21 cellular contexts compared by ENCODE assay signal in genomic region chr9:71254592-71255277, GRCh38.
"Had no signal": no experiment of that assay in that cellular context is flagged by ENCODE, and none has a peak within 500 bp of the region (broad histone marks: within the 10 kb centered on the region; RNA-seq: fewer than 3 reads in every experiment).

No MANE protein-coding gene starts in this region.

- H3K27ac ChIP-seq: KMS-11, RWPE1 had no signal

- H3K27me3 Mint-ChIP-seq: IgD-negative memory B cell had no signal

- ATAC-seq: K562, Panc1, PC-3 had no signal

- H3K27ac Mint-ChIP-seq: IgD-negative memory B cell had no signal

- H3K36me3 Mint-ChIP-seq: IgD-negative memory B cell had no signal

- H3K4me1 Mint-ChIP-seq: IgD-negative memory B cell had no signal

- DNase-seq: Kasumi-1; MM.1S; NCI-H1436 treated with DMSO at 0.1 percent for 48 hours; NCI-H1694; NCI-H187 treated with DMSO at 0.1 percent for 48 hours; NCI-H2029 treated with DMSO at 0.1 percent for 48 hours; NCI-H2171; NCI-H226; NCI-H446; NCI-H510A; NCI-H524 treated with DMSO at 0.1 percent for 48 hours; NCI-H774; NK-92 treated with Interleukin-12 subunit alpha and Interleukin-12 subunit beta, amount 100 ng/mL, for 24 hours; PC-3; SHP77; SK-N-SH had no signal

- H3K9me3 ChIP-seq: SK-N-SH had no signal

- H3K4me3 ChIP-seq: K562 had no signal

- FAIRE-seq: K562 had no signal
